39 cellular contexts compared by ENCODE assay signal in the genomic region with DNA sequence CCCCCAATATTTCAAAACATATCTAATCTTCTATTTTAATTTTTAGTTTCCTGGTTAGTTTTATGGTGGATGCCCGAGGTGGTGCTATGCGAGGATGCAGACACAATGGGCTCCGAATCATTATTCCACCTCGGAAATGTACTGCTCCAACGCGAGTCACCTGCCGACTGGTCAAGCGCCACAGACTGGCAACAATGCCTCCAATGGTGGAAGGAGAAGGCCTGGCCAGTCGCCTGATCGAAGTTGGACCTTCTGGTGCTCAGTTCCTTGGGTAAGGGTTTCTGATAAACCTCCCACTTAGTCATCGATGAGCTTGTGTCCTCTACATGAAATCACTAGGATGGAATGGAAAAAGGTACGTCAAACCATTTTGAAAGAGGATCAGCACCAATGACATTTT.
"Had no signal": no experiment of that assay in that cellular context is flagged by ENCODE, and none has a peak within 500 bp of the region (broad histone marks: within the 10 kb centered on the region; RNA-seq: fewer than 3 reads in every experiment).

No MANE protein-coding gene starts in this region.

- H3K4me3 ChIP-seq: adrenal gland, ascending aorta, body of pancreas, breast epithelium, cardiac muscle cell had no signal

- ATAC-seq: activated naive CD4-positive, alpha-beta T cell treated with anti-CD3 and anti-CD28 coated beads, Interleukin-2, amount 50 U/mL, for 72 hours; activated T-cell treated with anti-CD3 and anti-CD28 coated beads, Interleukin-2, amount 50 U/mL, for 4 hours; activated T-cell treated with anti-CD3 and anti-CD28 coated beads, Interleukin-2, amount 50 U/mL, for 72 hours; activated T-helper 17 cell treated with anti-CD3 and anti-CD28 coated beads, Interleukin-2, amount 50 U/mL, for 72 hours; body of pancreas had no signal

- H3K36me3 ChIP-seq: ascending aorta, brain microvascular endothelial cell, breast epithelium had no signal

- H3K27ac ChIP-seq: adrenal gland, ascending aorta, body of pancreas, brain microvascular endothelial cell, breast epithelium, cardiac muscle cell had no signal

- H3K4me1 ChIP-seq: adrenal gland, ascending aorta, body of pancreas, breast epithelium had no signal

- H3K27me3 Mint-ChIP-seq: brain had no signal

- H3K9me3 ChIP-seq: adrenal gland, ascending aorta, body of pancreas, breast epithelium had no signal

- FAIRE-seq: astrocyte, bronchial epithelial cell had no signal

- H3K4me3 Mint-ChIP-seq: activated naive CD4-positive, alpha-beta T cell treated with anti-CD3 and anti-CD28 coated beads for 36 hours; activated naive CD4-positive, alpha-beta T cell treated with anti-CD3 and anti-CD28 coated beads, Interleukin-2, amount 10 ng/mL, durations not matched to agents 7 days and 5 days; activated naive CD4-positive, alpha-beta T cell treated with anti-CD3 and anti-CD28 coated beads, Interleukin-2, amount 50 U/mL, for 24 hours; activated naive CD8-positive, alpha-beta T cell; activated naive CD8-positive, alpha-beta T cell treated with anti-CD3 and anti-CD28 coated beads for 36 hours; activated naive CD8-positive, alpha-beta T cell treated with anti-CD3 and anti-CD28 coated beads, Interleukin-2, amount 10 ng/mL, durations not matched to agents 7 days and 5 days; activated T-cell treated with anti-CD3 and anti-CD28 coated beads, Interleukin-2, amount 50 U/mL, for 24 hours; activated T-cell treated with anti-CD3 and anti-CD28 coated beads, Interleukin-2, amount 50 U/mL, for 4 hours; activated T-cell treated with anti-CD3 and anti-CD28 coated beads, Interleukin-2, amount 50 U/mL, for 72 hours; activated T-helper 1 cell treated with anti-CD3 and anti-CD28 coated beads, Interleukin-12 subunit alpha, Interleukin-12 subunit beta, Interleukin-2, Interleukin-4 antibody, amounts not matched to agents 30 ng/mL and 10 ng/mL and 1 ng/mL, durations not matched to agents 14 hours and 24 hours and 36 hours; activated T-helper 17 cell treated with anti-CD3 and anti-CD28 coated beads, Interleukin-2, amount 50 U/mL, for 72 hours; brain; central memory CD8-positive, alpha-beta T cell had no signal

- H3K4me1 Mint-ChIP-seq: activated naive CD4-positive, alpha-beta T cell treated with anti-CD3 and anti-CD28 coated beads, Interleukin-2, amount 10 ng/mL, durations not matched to agents 7 days and 5 days; activated naive CD4-positive, alpha-beta T cell treated with anti-CD3 and anti-CD28 coated beads, Interleukin-2, amount 50 U/mL, for 24 hours; activated naive CD8-positive, alpha-beta T cell treated with anti-CD3 and anti-CD28 coated beads, Interleukin-2, amount 10 ng/mL, durations not matched to agents 7 days and 5 days; activated T-helper 17 cell treated with anti-CD3 and anti-CD28 coated beads, Interleukin-2, amount 50 U/mL, for 72 hours; central memory CD8-positive, alpha-beta T cell had no signal

- H3K27me3 ChIP-seq: adrenal gland, ascending aorta, brain microvascular endothelial cell, breast epithelium, cardiac muscle cell had no signal

- DNase-seq: activated effector memory CD4-positive, alpha-beta T cell treated with anti-CD3 and anti-CD28 coated beads, Interleukin-2, amount 50 U/mL, for 16 hours; activated effector memory CD4-positive, alpha-beta T cell treated with Interleukin-2 at 50 U/mL for 16 hours; activated gamma-delta T cell; activated gamma-delta T cell treated with Interleukin-2 at 50 U/mL for 16 hours; activated naive CD4-positive, alpha-beta T cell; activated naive CD4-positive, alpha-beta T cell treated with anti-CD3 and anti-CD28 coated beads for 36 hours; activated naive CD4-positive, alpha-beta T cell treated with anti-CD3 and anti-CD28 coated beads, Interleukin-2, amount 10 ng/mL, durations not matched to agents 7 days and 5 days; activated naive CD4-positive, alpha-beta T cell treated with anti-CD3 and anti-CD28 coated beads, Interleukin-2, amount 50 U/mL, for 16 hours; activated naive CD4-positive, alpha-beta T cell treated with Interleukin-2 at 50 U/mL for 16 hours; activated naive CD8-positive, alpha-beta T cell treated with anti-CD3 and anti-CD28 coated beads for 36 hours; activated naive CD8-positive, alpha-beta T cell treated with anti-CD3 and anti-CD28 coated beads, Interleukin-2, amount 10 ng/mL, durations not matched to agents 7 days and 5 days; activated T-cell treated with anti-CD3 and anti-CD28 coated beads, Interleukin-2, amount 50 U/mL, for 1 hour; activated T-cell treated with anti-CD3 and anti-CD28 coated beads, Interleukin-2, amount 50 U/mL, for 24 hours; activated T-cell treated with anti-CD3 and anti-CD28 coated beads, Interleukin-2, amount 50 U/mL, for 4 hours; activated T-cell treated with anti-CD3 and anti-CD28 coated beads, Interleukin-2, amount 50 U/mL, for 48 hours; activated T-cell treated with anti-CD3 and anti-CD28 coated beads, Interleukin-2, amount 50 U/mL, for 72 hours; adrenal gland; amniotic stem cell; amygdala; anterior cingulate cortex; aorta; body of pancreas; brain microvascular endothelial cell; caudate nucleus; central memory CD4-positive, alpha-beta T cell; cerebellar nuclear complex had no signal

- H3K9me3 Mint-ChIP-seq: activated naive CD4-positive, alpha-beta T cell treated with anti-CD3 and anti-CD28 coated beads for 36 hours; activated naive CD4-positive, alpha-beta T cell treated with anti-CD3 and anti-CD28 coated beads, Interleukin-2, amount 10 ng/mL, durations not matched to agents 7 days and 5 days; activated naive CD4-positive, alpha-beta T cell treated with anti-CD3 and anti-CD28 coated beads, Interleukin-2, amount 50 U/mL, for 24 hours; activated naive CD4-positive, alpha-beta T cell treated with anti-CD3 and anti-CD28 coated beads, Interleukin-2, amount 50 U/mL, for 72 hours; activated naive CD8-positive, alpha-beta T cell treated with anti-CD3 and anti-CD28 coated beads for 36 hours; activated naive CD8-positive, alpha-beta T cell treated with anti-CD3 and anti-CD28 coated beads, Interleukin-2, amount 10 ng/mL, durations not matched to agents 7 days and 5 days; activated T-cell treated with anti-CD3 and anti-CD28 coated beads, Interleukin-2, amount 50 U/mL, for 24 hours; activated T-cell treated with anti-CD3 and anti-CD28 coated beads, Interleukin-2, amount 50 U/mL, for 4 hours; activated T-cell treated with anti-CD3 and anti-CD28 coated beads, Interleukin-2, amount 50 U/mL, for 72 hours; activated T-helper 1 cell treated with anti-CD3 and anti-CD28 coated beads, Interleukin-12 subunit alpha, Interleukin-12 subunit beta, Interleukin-2, Interleukin-4 antibody, amounts not matched to agents 30 ng/mL and 10 ng/mL and 1 ng/mL, durations not matched to agents 14 hours and 24 hours and 36 hours; activated T-helper 17 cell treated with anti-CD3 and anti-CD28 coated beads, Interleukin-2, amount 50 U/mL, for 72 hours; activated T-helper 2 cell treated with anti-CD3 and anti-CD28 coated beads, Interferon-gamma antibody, Interleukin-2, Interleukin-4, amounts not matched to agents 10 μg/mL and 5 μg/mL and 100 μg/mL, durations not matched to agents 14 hours and 24 hours and 36 hours; brain; central memory CD8-positive, alpha-beta T cell had no signal

- H3K36me3 Mint-ChIP-seq: activated naive CD4-positive, alpha-beta T cell treated with anti-CD3 and anti-CD28 coated beads, Interleukin-2, amount 10 ng/mL, durations not matched to agents 7 days and 5 days; activated naive CD4-positive, alpha-beta T cell treated with anti-CD3 and anti-CD28 coated beads, Interleukin-2, amount 50 U/mL, for 24 hours; activated naive CD4-positive, alpha-beta T cell treated with anti-CD3 and anti-CD28 coated beads, Interleukin-2, amount 50 U/mL, for 72 hours; activated naive CD8-positive, alpha-beta T cell; activated naive CD8-positive, alpha-beta T cell treated with anti-CD3 and anti-CD28 coated beads for 36 hours; activated naive CD8-positive, alpha-beta T cell treated with anti-CD3 and anti-CD28 coated beads, Interleukin-2, amount 10 ng/mL, durations not matched to agents 7 days and 5 days had no signal

- H3K27ac Mint-ChIP-seq: activated naive CD4-positive, alpha-beta T cell treated with anti-CD3 and anti-CD28 coated beads for 36 hours; activated naive CD4-positive, alpha-beta T cell treated with anti-CD3 and anti-CD28 coated beads, Interleukin-2, amount 10 ng/mL, durations not matched to agents 7 days and 5 days; activated naive CD4-positive, alpha-beta T cell treated with anti-CD3 and anti-CD28 coated beads, Interleukin-2, amount 50 U/mL, for 24 hours; activated naive CD4-positive, alpha-beta T cell treated with anti-CD3 and anti-CD28 coated beads, Interleukin-2, amount 50 U/mL, for 72 hours; activated naive CD8-positive, alpha-beta T cell; activated naive CD8-positive, alpha-beta T cell treated with anti-CD3 and anti-CD28 coated beads for 36 hours; activated naive CD8-positive, alpha-beta T cell treated with anti-CD3 and anti-CD28 coated beads, Interleukin-2, amount 10 ng/mL, durations not matched to agents 7 days and 5 days; activated T-cell treated with anti-CD3 and anti-CD28 coated beads, Interleukin-2, amount 50 U/mL, for 24 hours; activated T-cell treated with anti-CD3 and anti-CD28 coated beads, Interleukin-2, amount 50 U/mL, for 72 hours; activated T-helper 1 cell treated with anti-CD3 and anti-CD28 coated beads, Interleukin-12 subunit alpha, Interleukin-12 subunit beta, Interleukin-2, Interleukin-4 antibody, amounts not matched to agents 30 ng/mL and 10 ng/mL and 1 ng/mL, durations not matched to agents 14 hours and 24 hours and 36 hours; activated T-helper 17 cell treated with anti-CD3 and anti-CD28 coated beads, Interleukin-2, amount 50 U/mL, for 72 hours; activated T-helper 2 cell treated with anti-CD3 and anti-CD28 coated beads, Interferon-gamma antibody, Interleukin-2, Interleukin-4, amounts not matched to agents 10 μg/mL and 5 μg/mL and 100 μg/mL, durations not matched to agents 14 hours and 24 hours and 36 hours had no signal
